22 cellular contexts compared by ENCODE assay signal in the genomic region with DNA sequence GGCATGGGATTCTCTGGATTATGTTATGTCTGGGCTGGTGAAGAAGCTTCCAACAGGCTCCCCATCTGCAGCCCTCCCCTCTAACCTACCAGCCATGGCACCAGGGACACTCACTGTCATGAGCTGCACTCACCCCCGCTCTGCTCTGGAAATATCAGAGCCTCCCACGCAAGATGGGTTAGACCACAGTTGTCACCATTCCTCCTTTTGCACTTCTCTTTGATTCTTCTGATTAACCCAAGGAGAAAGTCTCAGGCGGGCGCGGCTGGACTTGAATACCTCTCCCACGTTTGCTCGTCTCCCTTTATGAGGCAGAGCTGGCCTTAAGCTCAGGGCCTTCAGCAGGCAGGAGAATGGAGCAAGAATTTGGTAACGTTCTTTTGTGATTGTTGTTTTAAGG.
DNase-seq lines count a peak whose midpoint lies in the region; ATAC-seq and TF ChIP-seq lines count a peak whose summit lies in the region.
"Had no signal": no experiment of that assay in that cellular context is flagged by ENCODE, and none has a peak within 500 bp of the region (broad histone marks: within the 10 kb centered on the region; RNA-seq: fewer than 3 reads in every experiment).

No MANE protein-coding gene starts in this region.

- peaks cover 4 to 10% (median 5%) of the 10 kb centered on the region in 3 donors for H3K27me3 Mint-ChIP-seq in immature natural killer cell (ENCODE audit: low read depth in 3 of 3)

- no peak overlapping the region for H3K4me3 Mint-ChIP-seq in immature natural killer cell
- H3K4me3 Mint-ChIP-seq: CD4-positive, CD25-positive, alpha-beta regulatory T cell had no signal

- peaks cover 0 to 9% (median 0%) of the 10 kb centered on the region in 3 donors for H3K36me3 Mint-ChIP-seq in immature natural killer cell
- H3K36me3 Mint-ChIP-seq: CD4-positive, CD25-positive, alpha-beta regulatory T cell had no signal

- H3K4me3 ChIP-seq in RWPE2 (ENCODE audit: severe bottlenecking), result no peak overlapping the region
- H3K4me3 ChIP-seq: adrenal gland, coronary artery, smooth muscle cell had no signal

- H3K27ac ChIP-seq in RWPE2 (ENCODE audit: poor library complexity, severe bottlenecking), result no peak overlapping the region
- H3K27ac ChIP-seq: coronary artery, HL-60 had no signal

- H3K4me1 Mint-ChIP-seq in immature natural killer cell, result no peaks in the 10 kb centered on the region
- H3K4me1 Mint-ChIP-seq: CD4-positive, CD25-positive, alpha-beta regulatory T cell had no signal

- DNase-seq in stimulated activated naive CD4-positive, alpha-beta T cell treated with Interleukin-2 at 50 U/mL for 16 hours (lab: John Stamatoyannopoulos, UW), result peak; percentile 14
- DNase-seq in stimulated activated naive CD4-positive, alpha-beta T cell (lab: John Stamatoyannopoulos, UW), result no peak
- DNase-seq in RWPE2 (ENCODE audit: low spot score) (peak; percentile 74), mesenteric fat pad (ENCODE audit: low spot score) (peak; percentile 18), NCI-H510A (lab: John Stamatoyannopoulos, UW) (no peak), immature natural killer cell (no peak)
- DNase-seq: activated CD4-positive, alpha-beta T cell treated with anti-CD3 and anti-CD28 coated beads, Interleukin-2, amount 50 U/mL, for 1 hour; activated effector memory CD4-positive, alpha-beta T cell treated with anti-CD3 and anti-CD28 coated beads, Interleukin-2, amount 50 U/mL, for 16 hours; CD4-positive, CD25-positive, alpha-beta regulatory T cell; kidney glomerular epithelial cell; NCI-H1436; nucleus accumbens; SIG-M5; stimulated activated CD4-positive, alpha-beta T cell treated with anti-CD3 and anti-CD28 coated beads, Interleukin-4, amount 100 ng/mL, for 24 hours; T-helper 1 cell had no signal

- TF ChIP-seq CTCF in RWPE2 (IDR thresholded peaks at IDR 0.05; ENCODE audit: poor library complexity, severe bottlenecking), result no peak

- no peaks in the 10 kb centered on the region for H3K36me3 ChIP-seq in RWPE2 (ENCODE audit: low read depth)
- H3K36me3 ChIP-seq: adrenal gland, breast epithelium had no signal

- H3K4me1 ChIP-seq in RWPE2 (ENCODE audit: insufficient read depth, poor library complexity, severe bottlenecking), result peaks cover 20% of the 10 kb centered on the region

- no peak for ATAC-seq in RWPE2 (ENCODE audit: low read depth)
- ATAC-seq in GM21717 (IDR thresholded peaks at IDR 0.05; ENCODE audit: unreplicated experiment), result no peak
- ATAC-seq: HepG2 had no signal

- H3K27me3 ChIP-seq in RWPE2 (ENCODE audit: insufficient read depth, poor library complexity, severe bottlenecking), result no peaks in the 10 kb centered on the region
- H3K27me3 ChIP-seq: adrenal gland, breast epithelium had no signal

- no peaks in the 10 kb centered on the region for H3K9me3 ChIP-seq in RWPE2 (ENCODE audit: severe bottlenecking)
- H3K9me3 ChIP-seq: adrenal gland, breast epithelium had no signal

- H3K27ac Mint-ChIP-seq in immature natural killer cell, result no peak overlapping the region
- H3K27ac Mint-ChIP-seq: CD4-positive, CD25-positive, alpha-beta regulatory T cell had no signal

- H3K9me3 Mint-ChIP-seq in immature natural killer cell, result no peaks in the 10 kb centered on the region

Comparison
In these comparisons a context has a peak if more than half of its experiments do, and no peak if none do; other contexts are left out.
1. DNase-seq: peak in stimulated activated naive CD4-positive, alpha-beta T cell treated with Interleukin-2 at 50 U/mL for 16 hours (single experiment), RWPE2 (single experiment) and mesenteric fat pad (single experiment); none in stimulated activated naive CD4-positive, alpha-beta T cell (0 of 6), NCI-H510A (single experiment) and immature natural killer cell (0 of 3).